In the genomic region with DNA sequence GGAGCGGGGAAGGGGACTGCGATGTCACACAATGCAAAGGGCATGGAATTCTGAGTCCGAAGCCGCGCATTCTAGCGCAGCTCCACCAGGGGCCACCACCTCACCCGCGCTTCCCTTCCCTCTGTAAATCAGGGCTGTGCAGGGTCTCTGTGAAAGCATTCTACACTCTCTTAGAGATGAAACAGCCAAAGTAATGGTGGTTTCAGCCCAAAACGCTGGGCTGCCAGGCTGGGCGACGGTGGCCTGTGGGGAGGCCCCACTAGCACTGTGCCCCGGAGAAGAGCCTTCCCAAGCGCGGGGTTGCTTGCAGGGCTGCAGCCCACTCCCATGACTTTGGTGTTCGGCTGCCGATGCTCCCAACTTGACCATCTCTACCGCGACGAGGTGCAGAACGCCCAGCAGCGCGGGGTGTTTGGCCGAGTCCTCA, we compare ENCODE assay signal across 8 cellular contexts. TPM values are rescaled to one million over a fixed set of nuclear protein-coding genes. Genes with fewer than 3 reads are reported as not detected.
A peak's percentile ranks its signal among the peaks of the same experiment; 100 is the strongest.
DNase-seq lines count a peak whose midpoint lies in the region; ATAC-seq and TF ChIP-seq lines count a peak whose summit lies in the region.

No MANE protein-coding gene starts in this region.

- no peak overlapping the region for H3K9ac ChIP-seq in BLaER1

- H3K4me3 ChIP-seq in BLaER1 (no peak overlapping the region), H7 (ENCODE audit: insufficient read depth, low read depth, low read length) (peak overlapping the region; percentile 60), heart right ventricle (peak overlapping the region in 6 of 10 donors; percentile 11 to 46 (median 30)), testis (peak overlapping the region in 1 of 2 donors; percentile 40)

- H3K36me3 ChIP-seq in BLaER1 (peaks cover 7% of the 10 kb centered on the region; the same call in 1 of the 2 replicates), H7 (replicated peaks; ENCODE audit: control insufficient read depth, insufficient read depth, low read length) (no peaks in the 10 kb centered on the region), heart right ventricle (peaks cover 0 to 23% (median 0%) of the 10 kb centered on the region in 9 donors), testis (ENCODE audit: low read depth, missing control alignments) (no peaks in the 10 kb centered on the region)

- 38 to 40% methylated on average over 23 of the region's 23 CpGs for WGBS in heart right ventricle, 2 donors
- 43 to 56% methylated on average over 8 to 23 of the region's 23 CpGs for whole genome bisulfite sequencing in testis, 2 donors

- H4K20me1 ChIP-seq in BLaER1, result no peaks in the 10 kb centered on the region

- no peaks in the 10 kb centered on the region for H3K27me3 Mint-ChIP-seq in activated CD4-positive, alpha-beta memory T cell treated with anti-CD3 and anti-CD28 coated beads, Interleukin-2, amount 10 ng/mL, durations not matched to agents 7 days and 5 days

- intact Hi-C loops in heart right ventricle (cut with DNase I), result loop anchor here in 2 of 10 donors (1.0 to 10.0 kb wide), 3 partner anchors 48 to 118 kb away; no protein-coding TSS in a partner anchor
- intact Hi-C loops in testis (cut with DNase I; ENCODE audit: low total_unique reads), result no loop called here

- peak overlapping the region; percentile 57 for H3K4me3 Mint-ChIP-seq in activated CD4-positive, alpha-beta memory T cell treated with anti-CD3 and anti-CD28 coated beads, Interleukin-2, amount 10 ng/mL, durations not matched to agents 7 days and 5 days

- peaks cover 86% of the 10 kb centered on the region for H3K4me1 Mint-ChIP-seq in activated CD4-positive, alpha-beta memory T cell treated with anti-CD3 and anti-CD28 coated beads, Interleukin-2, amount 10 ng/mL, durations not matched to agents 7 days and 5 days

- CTCF ChIA-PET in activated CD4-positive, alpha-beta memory T cell treated with anti-CD3 and anti-CD28 coated beads, Interleukin-2, amount 10 ng/mL, durations not matched to agents 7 days and 5 days (lab: Charles Lee), result interaction anchor here (1.1 to 3.2 kb wide), 2 partner anchors 16 to 50 kb away, joined by 4 to 14 read pairs; a partner anchor contains a TSS

- POLR2A ChIA-PET in activated CD4-positive, alpha-beta memory T cell treated with anti-CD3 and anti-CD28 coated beads, Interleukin-2, amount 10 ng/mL, durations not matched to agents 7 days and 5 days (lab: Charles Lee), result interaction anchor here (0.5 to 7.7 kb wide), 3 partner anchors 16 to 97 kb away, joined by 3 to 50 read pairs (median 31); a partner anchor contains a TSS

- no peaks in the 10 kb centered on the region for H3K9me3 Mint-ChIP-seq in activated CD4-positive, alpha-beta memory T cell treated with anti-CD3 and anti-CD28 coated beads, Interleukin-2, amount 10 ng/mL, durations not matched to agents 7 days and 5 days

- peak in 2 of 8 donors; percentile 8 to 15 for ATAC-seq in heart right ventricle
- no peak for ATAC-seq in GM21423 (IDR thresholded peaks at IDR 0.05; ENCODE audit: unreplicated experiment)
- no peak for ATAC-seq in HG03159 (IDR thresholded peaks at IDR 0.05; ENCODE audit: unreplicated experiment)
- no peak for ATAC-seq in GM21825 (IDR thresholded peaks at IDR 0.05; ENCODE audit: unreplicated experiment)

- no peaks in the 10 kb centered on the region for H3K9me3 ChIP-seq in BLaER1
- H3K9me3 ChIP-seq in heart right ventricle, result no peaks in the 10 kb centered on the region
- H3K9me3 ChIP-seq in testis, result no peaks in the 10 kb centered on the region

- H3K4me1 ChIP-seq in BLaER1 (peaks cover 90% of the 10 kb centered on the region), heart right ventricle (peaks cover 3 to 74% (median 43%) of the 10 kb centered on the region in 9 donors), testis (peaks cover 7% of the 10 kb centered on the region)

- H3K27ac ChIP-seq in BLaER1, result no peak overlapping the region
- peak overlapping the region in 1 of 10 donors; percentile 20 for H3K27ac ChIP-seq in heart right ventricle
- H3K27ac ChIP-seq in testis, result no peak overlapping the region

- TF ChIP-seq CTCF in heart right ventricle (IDR thresholded peaks at IDR 0.05) (peak in 8 of 9 donors; percentile 25 to 56 (median 44)), testis (IDR thresholded peaks at IDR 0.05) (peak; percentile 16 to 40 (median 34))

- DNase-seq in H7, result peak; percentile 92
- no peak for DNase-seq in activated CD4-positive, alpha-beta memory T cell treated with anti-CD3 and anti-CD28 coated beads, Interleukin-2, amount 10 ng/mL, durations not matched to agents 7 days and 5 days
- DNase-seq in heart right ventricle, result no peak
- peak; percentile 65 for DNase-seq in testis

- H3K27me3 ChIP-seq in BLaER1 (no peaks in the 10 kb centered on the region), H7 (ENCODE audit: control insufficient read depth, insufficient read depth, low read length) (peaks cover 18% of the 10 kb centered on the region), heart right ventricle (peaks cover 0 to 26% (median 16%) of the 10 kb centered on the region in 7 donors), testis (no peaks in the 10 kb centered on the region)

- H3K36me3 Mint-ChIP-seq in activated CD4-positive, alpha-beta memory T cell treated with anti-CD3 and anti-CD28 coated beads, Interleukin-2, amount 10 ng/mL, durations not matched to agents 7 days and 5 days (ENCODE audit: low read depth), result peaks cover 21% of the 10 kb centered on the region

- peak overlapping the region; percentile 97 for H3K27ac Mint-ChIP-seq in activated CD4-positive, alpha-beta memory T cell treated with anti-CD3 and anti-CD28 coated beads, Interleukin-2, amount 10 ng/mL, durations not matched to agents 7 days and 5 days

- peak overlapping the region; percentile 59 for H3K4me2 ChIP-seq in BLaER1

- no peak for TF ChIP-seq POLR2A in testis (IDR thresholded peaks at IDR 0.05)

RNA-seq across cellular contexts. Expression of a gene that starts 11.4 kb away (rescaled TPM):
- 1.7 TPM in 2 replicates for total RNA-seq in H7 (2014; rRNA removed; shearing (Covaris generic))
- total RNA-seq in activated CD4-positive, alpha-beta memory T cell treated with anti-CD3 and anti-CD28 coated beads, Interleukin-2, amount 10 ng/mL, durations not matched to agents 7 days and 5 days, result 1 to 10 TPM; 7.9 to 8.6 TPM
- total RNA-seq in heart right ventricle (under 1 TPM in 3 of 10 donors, not detected in 7; 0.09 to 0.39 (median 0.10) TPM), testis (10 to 100 TPM; 14.9 to 29.7 TPM)
- polyA plus RNA-seq in heart right ventricle (under 1 TPM; 0.45 to 0.59 TPM), testis (ENCODE audit: insufficient read depth, low read depth, low replicate concordance) (24.8 TPM)

RNA-seq across cellular contexts. Expression of a gene that starts 15.3 kb away (rescaled TPM):
- 26.7 and 29.7 TPM in 2 replicates for total RNA-seq in H7 (2014; rRNA removed; shearing (Covaris generic))
- total RNA-seq in activated CD4-positive, alpha-beta memory T cell treated with anti-CD3 and anti-CD28 coated beads, Interleukin-2, amount 10 ng/mL, durations not matched to agents 7 days and 5 days, result 10 to 100 TPM; 51.2 to 53.3 TPM
- total RNA-seq in heart right ventricle, result 10 to 100 TPM; 20.9 to 32.4 (median 24.6) TPM
- 10 to 100 TPM; 16.7 to 42.2 TPM for polyA plus RNA-seq in heart right ventricle
- 10 to 100 TPM; 59.6 to 76.8 TPM for total RNA-seq in testis
- 34.9 TPM for polyA plus RNA-seq in testis (ENCODE audit: insufficient read depth, low read depth, low replicate concordance)

RNA-seq across cellular contexts. Expression of a gene that starts 22.1 kb away (rescaled TPM):
- 15.5 and 16.5 TPM in 2 replicates for total RNA-seq in H7 (2014; rRNA removed; shearing (Covaris generic))
- 10 to 100 TPM; 27.7 to 30.2 TPM for total RNA-seq in activated CD4-positive, alpha-beta memory T cell treated with anti-CD3 and anti-CD28 coated beads, Interleukin-2, amount 10 ng/mL, durations not matched to agents 7 days and 5 days
- total RNA-seq in heart right ventricle (10 to 100 TPM in 9 of 10 donors, 1 to 10 TPM in 1; 10.0 to 53.3 (median 13.3) TPM), testis (10 to 100 TPM; 25.0 to 36.6 TPM)
- polyA plus RNA-seq in heart right ventricle (10 to 100 TPM; 11.1 to 25.5 TPM), testis (ENCODE audit: insufficient read depth, low read depth, low replicate concordance) (19.5 TPM)

RNA-seq across cellular contexts. Expression of a gene that starts 34.8 kb away (rescaled TPM):
- total RNA-seq in H7 (2014; rRNA removed; shearing (Covaris generic)), result 9.3 and 9.5 TPM in 2 replicates
- under 1 TPM; 0.15 to 0.38 TPM for total RNA-seq in activated CD4-positive, alpha-beta memory T cell treated with anti-CD3 and anti-CD28 coated beads, Interleukin-2, amount 10 ng/mL, durations not matched to agents 7 days and 5 days
- total RNA-seq in heart right ventricle (100 to 1,000 TPM in 1 of 10 donors, 10 to 100 TPM in 9; 63.2 to 126 (median 78.4) TPM), testis (100 to 1,000 TPM; 230 to 247 TPM)
- polyA plus RNA-seq in heart right ventricle (10 to 100 TPM; 50.2 to 99.9 TPM), testis (ENCODE audit: insufficient read depth, low read depth, low replicate concordance) (82.5 TPM)

RNA-seq across cellular contexts. Expression of a gene that starts 35.4 kb away (rescaled TPM):
- 1.4 and 1.6 TPM in 2 replicates for total RNA-seq in H7 (2014; rRNA removed; shearing (Covaris generic))
- 1 to 10 TPM; 5.5 to 6.2 TPM for total RNA-seq in activated CD4-positive, alpha-beta memory T cell treated with anti-CD3 and anti-CD28 coated beads, Interleukin-2, amount 10 ng/mL, durations not matched to agents 7 days and 5 days
- total RNA-seq in heart right ventricle (10 to 100 TPM in 1 of 10 donors, 1 to 10 TPM in 9; 3.2 to 12.5 (median 5.6) TPM), testis (10 to 100 TPM; 27.5 to 37.9 TPM)
- polyA plus RNA-seq in heart right ventricle (10 to 100 TPM in 1 of 2 donors, 1 to 10 TPM in 1; 3.7 to 38.8 TPM), testis (ENCODE audit: insufficient read depth, low read depth, low replicate concordance) (20.8 TPM)

Comparison
In these comparisons a context has a peak if more than half of its experiments do, and no peak if none do; other contexts are left out.
1. DNase-seq: peak in H7 (single experiment) and testis (single experiment); none in activated CD4-positive, alpha-beta memory T cell treated with anti-CD3 and anti-CD28 coated beads, Interleukin-2, amount 10 ng/mL, durations not matched to agents 7 days and 5 days (single experiment) and heart right ventricle (0 of 2).